1 cellular context compared by ENCODE assay signal in genomic region chr10:96229568-96230030, GRCh38.
TF ChIP-seq lines count a peak whose summit lies in the region.

No MANE protein-coding gene starts in this region.

TF ChIP-seq in GM12878, 131 proteins besides CTCF, POLR2A, EP300 and RAD21 (continued from another document and continues in another):
- TF ChIP-seq CUX1 (IDR thresholded peaks at IDR 0.05; ENCODE audit: insufficient replicate concordance, low read depth, low read length) = no peak
- 0 out of 2 replicates have a peak, but pooled peaks have one; percentile 55 for TF ChIP-seq ZNF24 (IDR thresholded peaks at IDR 0.05)
- no peak for TF ChIP-seq PRDM15 (CRISPR knock-in tag; IDR thresholded peaks at IDR 0.05)
- TF ChIP-seq IKZF1 (conservative IDR thresholded peaks at IDR 0.05) = peak; percentile 31; the same call in 1 of the 2 replicates
- no peak for TF ChIP-seq SRF (IDR thresholded peaks at IDR 0.05; ENCODE audit: low read depth in 2 of 2, low read length in 2 of 2)
- TF ChIP-seq ZBTB33 (IDR thresholded peaks at IDR 0.05) = no peak
- no peak for TF ChIP-seq ZZZ3 (IDR thresholded peaks at IDR 0.05; ENCODE audit: control insufficient read depth, insufficient read length, low read depth)
- no peak for TF ChIP-seq NRF1 (conservative IDR thresholded peaks at IDR 0.05; ENCODE audit: low read depth, low read length)
- 0 out of 2 replicates have a peak, but pooled peaks have one; percentile 49 for TF ChIP-seq IRF4 (IDR thresholded peaks at IDR 0.05; ENCODE audit: low read depth, low read length)
- TF ChIP-seq BCL11A (IDR thresholded peaks at IDR 0.05; ENCODE audit: low read depth, low read length) = no peak
- no peak for TF ChIP-seq HCFC1 (IDR thresholded peaks at IDR 0.05; ENCODE audit: low read length)
- no peak for TF ChIP-seq USF2 (IDR thresholded peaks at IDR 0.05; ENCODE audit: borderline replicate concordance, low read depth, low read length)
- no peak for TF ChIP-seq SIN3A (IDR thresholded peaks at IDR 0.05; ENCODE audit: low read depth, low read length)
- TF ChIP-seq LARP7 (IDR thresholded peaks at IDR 0.05) = no peak
- TF ChIP-seq CHD2 (IDR thresholded peaks at IDR 0.05; ENCODE audit: borderline replicate concordance, low read depth, low read length) = 0 out of 2 replicates have a peak, but pooled peaks have one; percentile 41
- no peak for TF ChIP-seq CBFB (IDR thresholded peaks at IDR 0.05; ENCODE audit: low read depth)
- no peak for TF ChIP-seq FOXK2 (IDR thresholded peaks at IDR 0.05)
- TF ChIP-seq SP1 (IDR thresholded peaks at IDR 0.05; ENCODE audit: low read depth, low read length) = no peak
- no peak for TF ChIP-seq CEBPZ (IDR thresholded peaks at IDR 0.05; ENCODE audit: low read depth, low read length)
- TF ChIP-seq ZBED1 (IDR thresholded peaks at IDR 0.05; ENCODE audit: borderline replicate concordance) = no peak
- TF ChIP-seq E2F4 (IDR thresholded peaks at IDR 0.05; ENCODE audit: low read depth, low read length) = no peak
- TF ChIP-seq POU2F2 (IDR thresholded peaks at IDR 0.05; ENCODE audit: borderline replicate concordance, low read depth, low read length) = peak; percentile 54; the same call in 1 of the 3 replicates
- TF ChIP-seq IKZF2 (IDR thresholded peaks at IDR 0.05) = peak in 1 of 2 experiments; percentile 57; a peak in 2 of 4 replicates
- peak; percentile 56; the same call in 1 of the 2 replicates for TF ChIP-seq MTA2 (IDR thresholded peaks at IDR 0.05; ENCODE audit: low read depth)
- TF ChIP-seq BHLHE40 (IDR thresholded peaks at IDR 0.05; ENCODE audit: borderline replicate concordance in 1 of 2, low read depth in 2 of 2, low read length in 1 of 2) = peak; percentile 43 to 57; a peak in 2 of 4 replicates
- no peak for TF ChIP-seq CBX5 (IDR thresholded peaks at IDR 0.05; ENCODE audit: low read depth)
- TF ChIP-seq SUZ12 (IDR thresholded peaks at IDR 0.05; ENCODE audit: unreplicated experiment) = no peak
- no peak for TF ChIP-seq PBX3 (IDR thresholded peaks at IDR 0.05; ENCODE audit: insufficient replicate concordance, low read depth, low read length)
- TF ChIP-seq RCOR1 (conservative IDR thresholded peaks at IDR 0.05; ENCODE audit: low read depth, low read length) = no peak
- no peak for TF ChIP-seq SMAD5 (IDR thresholded peaks at IDR 0.05; ENCODE audit: low read depth)
- peak; percentile 60; the same call in 1 of the 2 replicates for TF ChIP-seq MEF2A (IDR thresholded peaks at IDR 0.05; ENCODE audit: insufficient read depth, low read depth, low read length)
- TF ChIP-seq CBX3 (IDR thresholded peaks at IDR 0.05; ENCODE audit: borderline replicate concordance, low read depth) = no peak
- TF ChIP-seq ATF7 (IDR thresholded peaks at IDR 0.05; ENCODE audit: low read depth) = peak; percentile 40; the same call in 1 of the 2 replicates
- TF ChIP-seq REST (IDR thresholded peaks at IDR 0.05; ENCODE audit: low read depth, low read length) = no peak
- TF ChIP-seq HDAC2 (IDR thresholded peaks at IDR 0.05) = no peak
- TF ChIP-seq HDGF (IDR thresholded peaks at IDR 0.05) = peak; percentile 89
- TF ChIP-seq MAX (IDR thresholded peaks at IDR 0.05; ENCODE audit: low read depth, low read length) = peak; percentile 30; the same call in 1 of the 2 replicates
- TF ChIP-seq RB1 (IDR thresholded peaks at IDR 0.05; ENCODE audit: borderline replicate concordance) = peak; percentile 66; the same call in 1 of the 2 replicates
